27 cellular contexts compared by ENCODE assay signal in genomic region chr11:81203876-81204275, GRCh38.
"Had no signal": no experiment of that assay in that cellular context is flagged by ENCODE, and none has a peak within 500 bp of the region (broad histone marks: within the 10 kb centered on the region; RNA-seq: fewer than 3 reads in every experiment).

No MANE protein-coding gene starts in this region.

- DNase-seq: dorsolateral prefrontal cortex; effector CD4-positive, alpha-beta T cell; foreskin melanocyte; glutamatergic neuron; heart right ventricle; hippocampal formation; immature natural killer cell; naive B cell; right cardiac atrium; sigmoid colon; spleen; stimulated activated CD4-positive, alpha-beta T cell treated with anti-CD3 and anti-CD28 coated beads, Interleukin-4, amount 100 ng/mL, for 4 hours; stimulated activated naive CD8-positive, alpha-beta T cell treated with anti-CD3 and anti-CD28 coated beads, Interleukin-15, Interleukin-2, amounts not matched to agents 100 U/mL and 50 U/mL, for 24 hours; substantia nigra; testis; tibial artery had no signal

- FAIRE-seq: colon, keratinocyte had no signal

- H3K36me3 ChIP-seq: heart right ventricle, neutrophil, prostate gland, sigmoid colon, spleen, tibial artery had no signal

- H3K27ac ChIP-seq: dorsolateral prefrontal cortex, epithelial cell of prostate, heart right ventricle, neutrophil, parathyroid adenoma, prostate gland, sigmoid colon, spleen, testis, tibial artery had no signal

- H3K27me3 ChIP-seq: dorsolateral prefrontal cortex, heart right ventricle, neutrophil, sigmoid colon, spleen, testis, tibial artery had no signal

- H3K4me3 ChIP-seq: dorsolateral prefrontal cortex, heart right ventricle, lung, prostate gland, sigmoid colon, spleen, testis, tibial artery had no signal

- ATAC-seq: esophagus mucosa; heart right ventricle; left lobe of liver; natural killer cell treated with Interleukin-12 subunit alpha and Interleukin-12 subunit beta and Interleukin-15 and Interleukin-18, amount 100 ng/mL, for 72 hours; right cardiac atrium; stimulated activated memory B cell treated with anti-CD40 and anti-IgM and Interleukin-4, amounts not matched to agents 10 μg/mL and 1 μg/mL and 100 μg/mL, for 72 hours; stimulated activated naive CD8-positive, alpha-beta T cell treated with anti-CD3 and anti-CD28 coated beads, Interleukin-15, Interleukin-2, amounts not matched to agents 100 U/mL and 50 U/mL, for 24 hours had no signal

- H3K4me1 ChIP-seq: heart right ventricle, parathyroid adenoma, prostate gland, sigmoid colon, spleen, testis, tibial artery had no signal
